In genomic region chr6:13733178-13733851, GRCh38 we compare ENCODE assay signal across 1 cellular context.
TF ChIP-seq lines count a peak whose summit lies in the region.

No MANE protein-coding gene starts in this region.

TF ChIP-seq in K562, 482 proteins besides CTCF, POLR2A, EP300 and RAD21 (continued from another document and continues in another):
- no peak for TF ChIP-seq SREBF1 (IDR thresholded peaks at IDR 0.05; ENCODE audit: borderline replicate concordance, low read depth, low read length)
- no peak for TF ChIP-seq MBD1 (CRISPR knock-in tag; IDR thresholded peaks at IDR 0.05)
- TF ChIP-seq ARID4B (CRISPR knock-in tag; IDR thresholded peaks at IDR 0.05), result no peak
- no peak for TF ChIP-seq ZNF778 (CRISPR knock-in tag; IDR thresholded peaks at IDR 0.05)
- TF ChIP-seq LARP7 (IDR thresholded peaks at IDR 0.05), result no peak
- TF ChIP-seq CEBPG (CRISPR knock-in tag; IDR thresholded peaks at IDR 0.05), result no peak; the same call in 1 of the 2 replicates
- TF ChIP-seq CEBPG (tag; conservative IDR thresholded peaks at IDR 0.05 in 1 of 2, IDR thresholded peaks at IDR 0.05 in 1 of 2), result peak; percentile 62 to 66
- no peak for TF ChIP-seq U2AF2 (optimal IDR thresholded peaks at IDR 0.05; ENCODE audit: low read depth, low read length)
- TF ChIP-seq TAL1 (IDR thresholded peaks at IDR 0.05), result no peak
- no peak for TF ChIP-seq PURB (CRISPR knock-in tag; IDR thresholded peaks at IDR 0.05; ENCODE audit: low read depth)
- no peak for TF ChIP-seq THRAP3 (IDR thresholded peaks at IDR 0.05; ENCODE audit: borderline replicate concordance)
- TF ChIP-seq CXXC5 (CRISPR knock-in tag; IDR thresholded peaks at IDR 0.05), result peak; percentile 37
- no peak for TF ChIP-seq ZNF695 (CRISPR knock-in tag; IDR thresholded peaks at IDR 0.05)
- no peak for TF ChIP-seq SAFB (IDR thresholded peaks at IDR 0.05; ENCODE audit: borderline replicate concordance, low read depth, low read length)
- TF ChIP-seq NR2F6 (CRISPR knock-in tag; IDR thresholded peaks at IDR 0.05), result no peak
- peak; percentile 62 to 86 for TF ChIP-seq MNT (conservative IDR thresholded peaks at IDR 0.05)
- no peak for TF ChIP-seq PRPF4 (IDR thresholded peaks at IDR 0.05; ENCODE audit: insufficient read depth, low read depth, low read length, poor library complexity, severe bottlenecking)
- no peak for TF ChIP-seq ID3 (CRISPR knock-in tag; IDR thresholded peaks at IDR 0.05)
- no peak for TF ChIP-seq ID3 (tag; IDR thresholded peaks at IDR 0.05)
- TF ChIP-seq POU5F1 (IDR thresholded peaks at IDR 0.05; ENCODE audit: borderline replicate concordance, low read depth, low read length, partially characterized antibody), result no peak
- TF ChIP-seq MAX (CRISPR knock-in tag; IDR thresholded peaks at IDR 0.05), result 0 out of 2 replicates have a peak, but pooled peaks have one; percentile 45
- TF ChIP-seq ZNF24 (IDR thresholded peaks at IDR 0.05), result no peak
- TF ChIP-seq GTF3C2 (IDR thresholded peaks at IDR 0.05; ENCODE audit: borderline replicate concordance, extremely low read depth, insufficient read length), result no peak
- TF ChIP-seq NR1H2 (CRISPR knock-in tag; IDR thresholded peaks at IDR 0.05), result no peak
- no peak for TF ChIP-seq SMAD3 (CRISPR knock-in tag; conservative IDR thresholded peaks at IDR 0.05)
- no peak for TF ChIP-seq CHAMP1 (IDR thresholded peaks at IDR 0.05)
- TF ChIP-seq ZNF830 (CRISPR knock-in tag; IDR thresholded peaks at IDR 0.05), result no peak
- TF ChIP-seq RBM22 (IDR thresholded peaks at IDR 0.05; ENCODE audit: low read depth, low read length, poor library complexity, severe bottlenecking), result no peak
- no peak for TF ChIP-seq HLTF (IDR thresholded peaks at IDR 0.05)
- TF ChIP-seq ETS2 (tag; IDR thresholded peaks at IDR 0.05; ENCODE audit: borderline replicate concordance, poor library complexity, severe bottlenecking), result no peak
- TF ChIP-seq HNRNPUL1 (IDR thresholded peaks at IDR 0.05; ENCODE audit: low read length), result no peak
- TF ChIP-seq ZNF197 (CRISPR knock-in tag; IDR thresholded peaks at IDR 0.05; ENCODE audit: low read depth), result no peak
- TF ChIP-seq ZNF274 (IDR thresholded peaks at IDR 0.05; ENCODE audit: borderline replicate concordance, low read depth, low read length), result no peak
- TF ChIP-seq L3MBTL2 (IDR thresholded peaks at IDR 0.05), result peak; percentile 82
- no peak for TF ChIP-seq PYGO2 (tag; IDR thresholded peaks at IDR 0.05)
- TF ChIP-seq FOXK1 (CRISPR knock-in tag; IDR thresholded peaks at IDR 0.05; ENCODE audit: borderline replicate concordance), result no peak
- TF ChIP-seq ZNF395 (CRISPR knock-in tag; IDR thresholded peaks at IDR 0.05), result no peak; the same call in 1 of the 2 replicates
- TF ChIP-seq SRSF9 (IDR thresholded peaks at IDR 0.05; ENCODE audit: borderline replicate concordance, low read depth, low read length), result no peak
- TF ChIP-seq TGIF2 (CRISPR knock-in tag; IDR thresholded peaks at IDR 0.05), result no peak
- no peak for TF ChIP-seq TCF15 (CRISPR knock-in tag; IDR thresholded peaks at IDR 0.05)
- no peak for TF ChIP-seq CHD2 (IDR thresholded peaks at IDR 0.05; ENCODE audit: low read depth, low read length)
